8 cellular contexts compared by ENCODE assay signal in genomic region chr6:53492860-53493634, GRCh38. TPM values are rescaled to one million over a fixed set of nuclear protein-coding genes. Genes with fewer than 3 reads are reported as not detected.
DNase-seq lines count a peak whose midpoint lies in the region; ATAC-seq and TF ChIP-seq lines count a peak whose summit lies in the region.

No MANE protein-coding gene starts in this region.

- H2BK15ac ChIP-seq in mesenchymal stem cell (ENCODE audit: low read depth, poor library complexity, severe bottlenecking): no peak overlapping the region

- H3K18ac ChIP-seq in mesenchymal stem cell (ENCODE audit: low read depth in 1 of 2, low read length in 2 of 2): peak overlapping the region in 1 of 2 experiments; percentile 40

- H2BK120ac ChIP-seq in mesenchymal stem cell (ENCODE audit: low read depth, low read length): no peak overlapping the region

- no peak overlapping the region for H3K27ac Mint-ChIP-seq in T-cell

- H3K4me1 ChIP-seq in endocrine pancreas (ENCODE audit: control insufficient read depth, insufficient read depth, low read length): no peaks in the 10 kb centered on the region
- H3K4me1 ChIP-seq in mesenchymal stem cell (ENCODE audit: control insufficient read depth, insufficient read depth, low read depth, low read length): peaks cover 4% of the 10 kb centered on the region

- CTCF ChIA-PET in T-cell (lab: Charles Lee): interaction anchor here (0.5 to 7.3 kb wide), 32 partner anchors 9 to 344 kb away, joined by 3 to 141 read pairs (median 5); no protein-coding TSS in a partner anchor

- 27% methylated on average over 6 of the region's 11 CpGs for WGBS in mesenchymal stem cell

- H2BK12ac ChIP-seq in mesenchymal stem cell (ENCODE audit: low read length in 2 of 2): peak overlapping the region in 1 of 2 experiments; percentile 97

- no peaks in the 10 kb centered on the region for H3K36me3 ChIP-seq in endocrine pancreas (ENCODE audit: control insufficient read depth, insufficient read depth, low read length)
- peaks cover 0 to 1% of the 10 kb centered on the region in 2 experiments for H3K36me3 ChIP-seq in mesenchymal stem cell (ENCODE audit: control insufficient read depth in 1 of 2, insufficient read depth in 2 of 2, low read depth in 1 of 2, low read length in 2 of 2)

- H2AK5ac ChIP-seq in mesenchymal stem cell (ENCODE audit: low read length, severe bottlenecking): no peak overlapping the region

- H4K91ac ChIP-seq in mesenchymal stem cell (ENCODE audit: low read length): no peak overlapping the region

- peak overlapping the region; percentile 53 for H2AFZ ChIP-seq in mesenchymal stem cell (ENCODE audit: low read depth, low read length)

- no peaks in the 10 kb centered on the region for H3K27me3 ChIP-seq in endocrine pancreas (ENCODE audit: control insufficient read depth, insufficient read depth, low read length)
- H3K27me3 ChIP-seq in mesenchymal stem cell (ENCODE audit: control insufficient read depth in 1 of 2, insufficient read depth in 1 of 2, low read length in 2 of 2): no peaks in the 10 kb centered on the region

- peak; percentile 85 for TF ChIP-seq CTCF in 22Rv1 (IDR thresholded peaks at IDR 0.05)
- TF ChIP-seq CTCF in GM10266 (IDR thresholded peaks at IDR 0.05; ENCODE audit: control insufficient read depth, insufficient read depth, low read depth, missing control alignments): peak; percentile 53

- peaks cover 0 to 5% (median 2%) of the 10 kb centered on the region in 3 donors for H3K4me1 Mint-ChIP-seq in T-cell

- H3K27me3 Mint-ChIP-seq in T-cell: peaks cover 7 to 25% of the 10 kb centered on the region in 2 donors

- H3K27ac ChIP-seq in 22Rv1: no peak overlapping the region
- peak overlapping the region; percentile 46 for H3K27ac ChIP-seq in mesenchymal stem cell (ENCODE audit: low read length, poor library complexity, severe bottlenecking)

- ATAC-seq in T-cell (replicated peaks in 1 of 4) (peak; percentile 47 to 58 (median 50)), HG03097 (IDR thresholded peaks at IDR 0.05; ENCODE audit: low FRiP score, unreplicated experiment) (no peak)

- no peak overlapping the region for H3K4ac ChIP-seq in mesenchymal stem cell (ENCODE audit: low read depth in 1 of 2, low read length in 2 of 2)

- H3K4me3 Mint-ChIP-seq in T-cell: no peak overlapping the region

- peak overlapping the region; percentile 61 for H3K4me2 ChIP-seq in mesenchymal stem cell (ENCODE audit: low read length, poor library complexity, severe bottlenecking)

- no peaks in the 10 kb centered on the region for H3K9me3 Mint-ChIP-seq in T-cell

- H3K9ac ChIP-seq in endocrine pancreas (ENCODE audit: control insufficient read depth, insufficient read depth, low read length) (no peak overlapping the region), mesenchymal stem cell (ENCODE audit: low read length) (peak overlapping the region; percentile 80)

- no peaks in the 10 kb centered on the region for H3K79me1 ChIP-seq in mesenchymal stem cell (replicated peaks; ENCODE audit: low read length, poor library complexity, severe bottlenecking)

- H3K36me3 Mint-ChIP-seq in T-cell: no peaks in the 10 kb centered on the region

- H3K23ac ChIP-seq in mesenchymal stem cell (ENCODE audit: low read length in 2 of 2): no peak overlapping the region

- DNase-seq in GM10266 (ENCODE audit: extremely low spot score) (peak; percentile 30), NCI-H1436 treated with DMSO at 0.1 percent for 48 hours (lab: John Stamatoyannopoulos, UW) (peak; percentile 28), T-cell (no peak), mesenchymal stem cell (peak; percentile 82), stromal cell of bone marrow (ENCODE audit: low read depth) (peak; percentile 50)

- H4K8ac ChIP-seq in mesenchymal stem cell (ENCODE audit: low read length): no peak overlapping the region

- H3K9me3 ChIP-seq in endocrine pancreas (ENCODE audit: control insufficient read depth, low read length) (no peaks in the 10 kb centered on the region), mesenchymal stem cell (ENCODE audit: control insufficient read depth, low read length) (no peaks in the 10 kb centered on the region)

- H3K14ac ChIP-seq in mesenchymal stem cell (ENCODE audit: low read length in 2 of 2): peak overlapping the region in 1 of 2 experiments; percentile 84

- H3K4me3 ChIP-seq in endocrine pancreas (ENCODE audit: control insufficient read depth, insufficient read depth, low read length): peak overlapping the region; percentile 25
- peak overlapping the region in 1 of 2 experiments; percentile 71 for H3K4me3 ChIP-seq in mesenchymal stem cell (ENCODE audit: insufficient read depth in 1 of 2, low read depth in 1 of 2, low read length in 2 of 2)

- no peak overlapping the region for H2BK5ac ChIP-seq in mesenchymal stem cell (ENCODE audit: low read depth, low read length, poor library complexity, severe bottlenecking)

- POLR2A ChIA-PET in T-cell (lab: Charles Lee): interaction anchor here in 1 of 2 donors (0.5 kb wide), 1 partner anchor 235 kb away, joined by 3 read pairs; no protein-coding TSS in a partner anchor

RNA-seq across cellular contexts. Expression of gene GCLC, which starts 51.9 kb away (rescaled TPM):
- total RNA-seq in T-cell: 10 to 100 TPM; 25.2 to 38.2 (median 33.6) TPM
- 16.7 TPM for polyA plus RNA-seq in mesenchymal stem cell (2013, experiment 1 of 2)
- polyA plus RNA-seq in mesenchymal stem cell (2013, experiment 2 of 2): 20.0 TPM

Comparison
In these comparisons a context has a peak if more than half of its experiments do, and no peak if none do; other contexts are left out.
1. DNase-seq: peak in GM10266 (single experiment), NCI-H1436 treated with DMSO at 0.1 percent for 48 hours (single experiment), mesenchymal stem cell (single experiment) and stromal cell of bone marrow (single experiment); none in T-cell (0 of 34).